In the genomic region with DNA sequence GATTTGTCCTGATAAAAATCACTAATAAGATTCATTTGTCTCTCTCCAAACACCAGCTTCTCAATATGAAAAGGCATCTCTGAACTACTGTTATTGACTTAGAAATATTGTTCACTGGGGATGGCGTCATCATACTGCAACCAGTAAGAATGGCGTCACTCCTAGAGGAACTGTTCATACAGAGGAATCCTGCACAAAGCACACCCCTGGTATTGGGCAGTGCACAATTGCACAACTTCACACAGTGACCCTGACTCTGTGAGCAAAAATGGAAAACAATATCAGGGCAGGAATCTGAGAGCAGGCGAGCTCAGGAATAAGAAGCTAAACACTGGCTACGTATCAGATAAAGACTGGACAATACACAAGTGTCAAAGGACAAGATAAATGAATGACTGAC, we compare ENCODE assay signal across 16 cellular contexts.
A peak's percentile ranks its signal among the peaks of the same experiment; 100 is the strongest.
DNase-seq lines count a peak whose midpoint lies in the region; ATAC-seq and TF ChIP-seq lines count a peak whose summit lies in the region.
"Had no signal": no experiment of that assay in that cellular context is flagged by ENCODE, and none has a peak within 500 bp of the region (broad histone marks: within the 10 kb centered on the region; RNA-seq: fewer than 3 reads in every experiment).

No MANE protein-coding gene starts in this region.

- no peak overlapping the region for H3K4me3 ChIP-seq in NB4 (ENCODE audit: low read depth, low read length)
- no peak overlapping the region for H3K4me3 ChIP-seq in epithelial cell of esophagus (ENCODE audit: low read length)
- H3K4me3 ChIP-seq: A549, BLaER1, HAP-1 had no signal

- no peaks in the 10 kb centered on the region for H3K4me1 Mint-ChIP-seq in osteocyte (ENCODE audit: unreplicated experiment)
- H3K4me1 Mint-ChIP-seq: CD4-positive, alpha-beta memory T cell; IgD-negative memory B cell had no signal

- no peak for ATAC-seq in HG03378 (IDR thresholded peaks at IDR 0.05; ENCODE audit: unreplicated experiment)
- ATAC-seq: A549 had no signal

- H3K27ac Mint-ChIP-seq in osteocyte (ENCODE audit: unreplicated experiment) = no peak overlapping the region
- H3K27ac Mint-ChIP-seq: CD14-positive monocyte; CD4-positive, alpha-beta memory T cell; IgD-negative memory B cell had no signal

- no peak overlapping the region for H3K4me3 Mint-ChIP-seq in osteocyte (ENCODE audit: unreplicated experiment)
- H3K4me3 Mint-ChIP-seq: CD14-positive monocyte; CD4-positive, alpha-beta memory T cell; IgD-negative memory B cell had no signal

- TF ChIP-seq POLR2A in NB4 (IDR thresholded peaks at IDR 0.05; ENCODE audit: extremely low read depth, insufficient read length) = no peak

- H3K36me3 Mint-ChIP-seq in osteocyte (ENCODE audit: unreplicated experiment) = no peaks in the 10 kb centered on the region
- H3K36me3 Mint-ChIP-seq: CD14-positive monocyte; CD4-positive, alpha-beta memory T cell; IgD-negative memory B cell had no signal

- H3K9me3 Mint-ChIP-seq in osteocyte (ENCODE audit: unreplicated experiment) = no peaks in the 10 kb centered on the region
- H3K9me3 Mint-ChIP-seq: IgD-negative memory B cell had no signal

- no peaks in the 10 kb centered on the region for H3K27me3 Mint-ChIP-seq in osteocyte (ENCODE audit: unreplicated experiment)
- H3K27me3 Mint-ChIP-seq: IgD-negative memory B cell had no signal

- TF ChIP-seq CTCF in NB4 (IDR thresholded peaks at IDR 0.05; ENCODE audit: low read depth, low read length) = no peak
- no peak for TF ChIP-seq CTCF in epithelial cell of esophagus (IDR thresholded peaks at IDR 0.05; ENCODE audit: insufficient read depth, low read depth, low read length, missing control alignments)
- TF ChIP-seq CTCF in osteocyte (IDR thresholded peaks at IDR 0.05) = no peak

- DNase-seq in SKM-1 treated with dmso at 0.1 percent for 144 hours (lab: John Stamatoyannopoulos, UW; ENCODE audit: unreplicated experiment) (peak; percentile 1), SKM-1 (lab: John Stamatoyannopoulos, UW; ENCODE audit: unreplicated experiment) (no peak), NB4 (ENCODE audit: low read depth) (peak; percentile 20), epithelial cell of esophagus (ENCODE audit: low read depth) (peak; percentile 7), occipital lobe (lab: John Stamatoyannopoulos, UW) (no peak), osteocyte (ENCODE audit: extremely low spot score, unreplicated experiment) (no peak)
- DNase-seq: CD4-positive, alpha-beta memory T cell; DMS79 treated with DMSO at 0.1 percent for 48 hours; GF-D8; KBM-7 had no signal

Comparison
In these comparisons a context has a peak if more than half of its experiments do, and no peak if none do; other contexts are left out.
1. DNase-seq: peak in SKM-1 treated with dmso at 0.1 percent for 144 hours (single experiment), NB4 (single experiment) and epithelial cell of esophagus (single experiment); none in SKM-1 (single experiment), occipital lobe (single experiment) and osteocyte (single experiment).